Comparison of ENCODE assay signal across 8 cellular contexts in genomic region chr2:25951071-25951547, GRCh38. TPM values are rescaled to one million over a fixed set of nuclear protein-coding genes. Genes with fewer than 3 reads are reported as not detected.
DNase-seq lines count a peak whose midpoint lies in the region; ATAC-seq and TF ChIP-seq lines count a peak whose summit lies in the region.

No MANE protein-coding gene starts in this region.

- POLR2A ChIA-PET in naive thymus-derived CD4-positive, alpha-beta T cell (lab: Charles Lee), result interaction anchor here (0.8 to 1.4 kb wide), 2 partner anchors 31 to 72 kb away, joined by 3 to 5 read pairs; partner anchors contain the start of genes ASXL2 and KIF3C

- no peak for TF ChIP-seq POLR2A in esophagus muscularis mucosa (IDR thresholded peaks at IDR 0.05; ENCODE audit: low read depth)

- no peaks in the 10 kb centered on the region for H3K27me3 Mint-ChIP-seq in activated T-cell treated with anti-CD3 and anti-CD28 coated beads, Interleukin-2, amount 50 U/mL, for 24 hours
- H3K27me3 Mint-ChIP-seq in naive thymus-derived CD4-positive, alpha-beta T cell, result no peaks in the 10 kb centered on the region

- intact Hi-C loops in esophagus muscularis mucosa (cut with DNase I), result loop anchor here (1.0 to 10.0 kb wide), 2 partner anchors 194 to 384 kb away; no protein-coding TSS in a partner anchor
- intact Hi-C loops in naive thymus-derived CD4-positive, alpha-beta T cell (cut with micrococcal nuclease), result loop anchor here (1.0 to 5.0 kb wide), 10 partner anchors 31 to 794 kb away; partner anchors contain the start of genes ASXL2 (in 1 of the 2) and KIF3C (in 1 of the 2)

- DNase-seq in Kasumi-1 (lab: John Stamatoyannopoulos, UW) (peak; percentile 74 to 79), esophagus muscularis mucosa (ENCODE audit: extremely low spot score) (no peak)
- peak; percentile 80 for DNase-seq in activated T-cell treated with anti-CD3 and anti-CD28 coated beads, Interleukin-2, amount 50 U/mL, for 24 hours
- DNase-seq in naive thymus-derived CD4-positive, alpha-beta T cell, result peak; percentile 39 to 76 (median 57)
- peak; percentile 34 to 39 for DNase-seq in stimulated activated CD8-positive, alpha-beta memory T cell treated with anti-CD3 and anti-CD28 coated beads, Interleukin-7, amount 100 ng/mL, for 48 hours (ENCODE audit: extremely low read depth in 1 of 2, low read depth in 1 of 2)

- ATAC-seq in naive thymus-derived CD4-positive, alpha-beta T cell, result peak; percentile 95
- ATAC-seq in GM21619 (IDR thresholded peaks at IDR 0.05; ENCODE audit: unreplicated experiment), result no peak

- no peak overlapping the region for H3K4me3 Mint-ChIP-seq in activated T-cell treated with anti-CD3 and anti-CD28 coated beads, Interleukin-2, amount 50 U/mL, for 24 hours
- no peak overlapping the region for H3K4me3 Mint-ChIP-seq in naive thymus-derived CD4-positive, alpha-beta T cell

- peaks cover 0 to 8% (median 5%) of the 10 kb centered on the region in 4 donors for H3K4me1 ChIP-seq in esophagus muscularis mucosa
- H3K4me1 ChIP-seq in naive thymus-derived CD4-positive, alpha-beta T cell (ENCODE audit: control insufficient read depth in 2 of 2, insufficient read depth in 2 of 2, low read length in 2 of 2), result no peaks in the 10 kb centered on the region

- H3K36me3 ChIP-seq in esophagus muscularis mucosa, result peaks cover 0 to 31% (median 7%) of the 10 kb centered on the region in 4 donors
- no peaks in the 10 kb centered on the region for H3K36me3 ChIP-seq in naive thymus-derived CD4-positive, alpha-beta T cell (ENCODE audit: control insufficient read depth in 2 of 3, insufficient read depth in 3 of 3, low read length in 3 of 3)

- no peak overlapping the region for H3K4me3 ChIP-seq in GM12875 (ENCODE audit: low read depth, low read length)
- no peak overlapping the region for H3K4me3 ChIP-seq in esophagus muscularis mucosa
- H3K4me3 ChIP-seq in naive thymus-derived CD4-positive, alpha-beta T cell (ENCODE audit: low read length), result no peak overlapping the region

- peak overlapping the region in 1 of 4 donors; percentile 25 for H3K27ac ChIP-seq in esophagus muscularis mucosa (replicated peaks in 1 of 4)
- H3K27ac ChIP-seq in naive thymus-derived CD4-positive, alpha-beta T cell (ENCODE audit: low read depth, low read length), result no peak overlapping the region

- 17% methylated on average over 11 of the region's 11 CpGs for WGBS in esophagus muscularis mucosa

- H3K36me3 Mint-ChIP-seq in activated T-cell treated with anti-CD3 and anti-CD28 coated beads, Interleukin-2, amount 50 U/mL, for 24 hours (ENCODE audit: low read depth), result no peaks in the 10 kb centered on the region
- H3K36me3 Mint-ChIP-seq in naive thymus-derived CD4-positive, alpha-beta T cell, result no peaks in the 10 kb centered on the region

- H3K27ac Mint-ChIP-seq in activated T-cell treated with anti-CD3 and anti-CD28 coated beads, Interleukin-2, amount 50 U/mL, for 24 hours, result no peak overlapping the region
- H3K27ac Mint-ChIP-seq in naive thymus-derived CD4-positive, alpha-beta T cell, result peak overlapping the region in 1 of 9 donors; percentile 18

- CTCF ChIA-PET in naive thymus-derived CD4-positive, alpha-beta T cell (lab: Charles Lee), result interaction anchor here (0.6 to 4.2 kb wide), 17 partner anchors 8 to 626 kb away, joined by 3 to 33 read pairs (median 4); no protein-coding TSS in a partner anchor

- H3K9me3 ChIP-seq in esophagus muscularis mucosa, result no peaks in the 10 kb centered on the region
- H3K9me3 ChIP-seq in naive thymus-derived CD4-positive, alpha-beta T cell (ENCODE audit: control insufficient read depth in 2 of 3, low read length in 3 of 3), result no peaks in the 10 kb centered on the region

- TF ChIP-seq EP300 in esophagus muscularis mucosa (IDR thresholded peaks at IDR 0.05), result no peak

- TF ChIP-seq CTCF in GM12875 (IDR thresholded peaks at IDR 0.05; ENCODE audit: borderline replicate concordance, insufficient read depth, low read depth, low read length) (peak; percentile 91), esophagus muscularis mucosa (IDR thresholded peaks at IDR 0.05) (peak; percentile 90 to 94 (median 90))

- no peaks in the 10 kb centered on the region for H3K9me3 Mint-ChIP-seq in activated T-cell treated with anti-CD3 and anti-CD28 coated beads, Interleukin-2, amount 50 U/mL, for 24 hours
- no peaks in the 10 kb centered on the region for H3K9me3 Mint-ChIP-seq in naive thymus-derived CD4-positive, alpha-beta T cell

- H3K4me1 Mint-ChIP-seq in activated T-cell treated with anti-CD3 and anti-CD28 coated beads, Interleukin-2, amount 50 U/mL, for 24 hours (ENCODE audit: low read depth), result no peaks in the 10 kb centered on the region
- peaks cover 0 to 4% (median 0%) of the 10 kb centered on the region in 7 donors for H3K4me1 Mint-ChIP-seq in naive thymus-derived CD4-positive, alpha-beta T cell

- H3K27me3 ChIP-seq in esophagus muscularis mucosa, result no peaks in the 10 kb centered on the region
- H3K27me3 ChIP-seq in naive thymus-derived CD4-positive, alpha-beta T cell (ENCODE audit: control insufficient read depth in 2 of 2, insufficient read depth in 2 of 2, low read length in 2 of 2), result no peaks in the 10 kb centered on the region

TF ChIP-seq in PFSK-1, 5 proteins besides CTCF, POLR2A, EP300 and RAD21:
- TF ChIP-seq FOXP2 (optimal IDR thresholded peaks at IDR 0.05; ENCODE audit: borderline replicate concordance, extremely low read depth, extremely low read length, insufficient read depth) (peak; percentile 72), SIN3A (IDR thresholded peaks at IDR 0.05; ENCODE audit: borderline replicate concordance, insufficient read depth, low read length) (no peak)

RNA-seq across cellular contexts. Expression of gene KIF3C, which starts 31.2 kb away (rescaled TPM):
- 17.3 TPM for polyA plus RNA-seq in PFSK-1 (2012; ENCODE audit: insufficient read length, low read depth)
- 10 to 100 TPM in 2 of 4 donors, 1 to 10 TPM in 2; 6.6 to 14.3 (median 9.3) TPM for total RNA-seq in esophagus muscularis mucosa
- 1 to 10 TPM; 2.9 to 6.3 (median 5.7) TPM for total RNA-seq in naive thymus-derived CD4-positive, alpha-beta T cell
- polyA plus RNA-seq in naive thymus-derived CD4-positive, alpha-beta T cell, result 1 to 10 TPM in 1 of 2 donors, under 1 TPM in 1; 0.54 to 1.7 TPM
